ENCODE assay signal across 15 cellular contexts in genomic region chr2:102336502-102336945, GRCh38. TPM values are rescaled to one million over a fixed set of nuclear protein-coding genes. Genes with fewer than 3 reads are reported as not detected.
A peak's percentile ranks its signal among the peaks of the same experiment; 100 is the strongest.
DNase-seq lines count a peak whose midpoint lies in the region; ATAC-seq and TF ChIP-seq lines count a peak whose summit lies in the region.
"Had no signal": no experiment of that assay in that cellular context is flagged by ENCODE, and none has a peak within 500 bp of the region (broad histone marks: within the 10 kb centered on the region; RNA-seq: fewer than 3 reads in every experiment).

No MANE protein-coding gene starts in this region.

- no peak overlapping the region for H3K4ac ChIP-seq in neuronal stem cell (ENCODE audit: low read length)

- H3K27ac ChIP-seq in GM23248 (peak overlapping the region; percentile 39), gastroesophageal sphincter (peak overlapping the region in 1 of 4 donors; percentile 25), gastrocnemius medialis (peak overlapping the region in 3 of 4 donors; percentile 26 to 60 (median 38)), neuronal stem cell (replicated peaks; ENCODE audit: low read length) (no peak overlapping the region)
- H3K27ac ChIP-seq in effector memory CD4-positive, alpha-beta T cell (ENCODE audit: insufficient read depth, low read length, poor library complexity, severe bottlenecking): no peak overlapping the region
- H3K27ac ChIP-seq: SJCRH30 had no signal

- H4K8ac ChIP-seq in neuronal stem cell (ENCODE audit: low read depth, low read length): no peak overlapping the region

- H3K36me3 ChIP-seq in GM23248 (ENCODE audit: low read depth): no peaks in the 10 kb centered on the region
- no peaks in the 10 kb centered on the region for H3K36me3 ChIP-seq in adipocyte (ENCODE audit: control insufficient read depth, insufficient read depth, low read length, severe bottlenecking)
- no peaks in the 10 kb centered on the region for H3K36me3 ChIP-seq in gastroesophageal sphincter
- H3K36me3 ChIP-seq in gastrocnemius medialis: no peaks in the 10 kb centered on the region
- no peaks in the 10 kb centered on the region for H3K36me3 ChIP-seq in neuronal stem cell (replicated peaks in 1 of 2; ENCODE audit: control insufficient read depth in 2 of 2, insufficient read depth in 2 of 2, low read length in 2 of 2)
- no peaks in the 10 kb centered on the region for H3K36me3 ChIP-seq in effector memory CD4-positive, alpha-beta T cell (ENCODE audit: control insufficient read depth, insufficient read depth, low read length)
- H3K36me3 ChIP-seq: SJCRH30 had no signal

- no peak overlapping the region for H2BK120ac ChIP-seq in neuronal stem cell (ENCODE audit: low read depth, low read length)

- H3K9ac ChIP-seq in GM23248 (no peak overlapping the region), adipocyte (ENCODE audit: low read length) (peak overlapping the region; percentile 48), neuronal stem cell (ENCODE audit: low read depth, low read length, poor library complexity) (no peak overlapping the region)

- POLR2A ChIA-PET in activated CD4-positive, alpha-beta memory T cell treated with anti-CD3 and anti-CD28 coated beads, Interleukin-2, amount 10 ng/mL, durations not matched to agents 7 days and 5 days (lab: Charles Lee): interaction anchor here (1.1 kb wide), 1 partner anchor 83 kb away, joined by 4 read pairs; no protein-coding TSS in a partner anchor

- TF ChIP-seq CTCF in gastroesophageal sphincter (IDR thresholded peaks at IDR 0.05) (no peak), gastrocnemius medialis (IDR thresholded peaks at IDR 0.05 in 4 of 5, conservative IDR thresholded peaks at IDR 0.05 in 1 of 5) (no peak)

- no peak for TF ChIP-seq EP300 in gastroesophageal sphincter (IDR thresholded peaks at IDR 0.05)

- CTCF ChIA-PET in activated CD4-positive, alpha-beta memory T cell treated with anti-CD3 and anti-CD28 coated beads, Interleukin-2, amount 10 ng/mL, durations not matched to agents 7 days and 5 days (lab: Charles Lee): interaction anchor here (0.8 to 1.2 kb wide), 2 partner anchors 9 to 84 kb away, joined by 3 read pairs; no protein-coding TSS in a partner anchor

- H2BK12ac ChIP-seq in neuronal stem cell (ENCODE audit: low read length): no peak overlapping the region

- H3K14ac ChIP-seq in neuronal stem cell (ENCODE audit: low read length): no peak overlapping the region

- H3K27me3 ChIP-seq in GM23248 (replicated peaks; ENCODE audit: insufficient read depth) (no peaks in the 10 kb centered on the region), adipocyte (replicated peaks; ENCODE audit: control insufficient read depth, insufficient read depth, low read length) (no peaks in the 10 kb centered on the region), gastroesophageal sphincter (no peaks in the 10 kb centered on the region), gastrocnemius medialis (no peaks in the 10 kb centered on the region), neuronal stem cell (ENCODE audit: control insufficient read depth in 3 of 3, insufficient read depth in 3 of 3, low read depth in 1 of 3, low read length in 3 of 3) (no peaks in the 10 kb centered on the region)
- H3K27me3 ChIP-seq in effector memory CD4-positive, alpha-beta T cell (replicated peaks; ENCODE audit: control insufficient read depth, insufficient read depth, low read length, poor library complexity, severe bottlenecking): no peaks in the 10 kb centered on the region
- H3K27me3 ChIP-seq: SJCRH30 had no signal

- no peak overlapping the region for H3K18ac ChIP-seq in neuronal stem cell (ENCODE audit: low read length)

- no peaks in the 10 kb centered on the region for H3K36me3 Mint-ChIP-seq in activated CD4-positive, alpha-beta memory T cell treated with anti-CD3 and anti-CD28 coated beads, Interleukin-2, amount 10 ng/mL, durations not matched to agents 7 days and 5 days (ENCODE audit: low read depth)
- H3K36me3 Mint-ChIP-seq: activated CD8-positive, alpha-beta memory T cell treated with anti-CD3 and anti-CD28 coated beads, Interleukin-2, amount 10 ng/mL, durations not matched to agents 7 days and 5 days; activated naive CD4-positive, alpha-beta T cell treated with anti-CD3 and anti-CD28 coated beads, Interleukin-2, amount 10 ng/mL, durations not matched to agents 7 days and 5 days had no signal

- no peak overlapping the region for H2BK5ac ChIP-seq in neuronal stem cell (ENCODE audit: low read length)

- H3K9me3 Mint-ChIP-seq in activated CD4-positive, alpha-beta memory T cell treated with anti-CD3 and anti-CD28 coated beads, Interleukin-2, amount 10 ng/mL, durations not matched to agents 7 days and 5 days: peaks cover 3% of the 10 kb centered on the region
- H3K9me3 Mint-ChIP-seq: activated naive CD4-positive, alpha-beta T cell treated with anti-CD3 and anti-CD28 coated beads, Interleukin-2, amount 10 ng/mL, durations not matched to agents 7 days and 5 days; HFFc6 had no signal

- peak overlapping the region; percentile 29 for H3K4me2 ChIP-seq in GM23248 (ENCODE audit: unreplicated experiment)
- no peak overlapping the region for H3K4me2 ChIP-seq in neuronal stem cell (ENCODE audit: insufficient read depth, low read length, poor library complexity, severe bottlenecking)

- H4K20me1 ChIP-seq in GM23248 (ENCODE audit: insufficient read depth): no peaks in the 10 kb centered on the region

- no peak overlapping the region for H3K23ac ChIP-seq in neuronal stem cell (ENCODE audit: low read depth, low read length, poor library complexity)

- H2AFZ ChIP-seq in GM23248: no peak overlapping the region
- H2AFZ ChIP-seq in neuronal stem cell (ENCODE audit: low read length): no peak overlapping the region

- in situ Hi-C loops in GM23248 (cut with MboI): no loop called here
- in situ Hi-C loops in gastrocnemius medialis (cut with MboI; ENCODE audit: low sequenced_read_pairs in 4 of 4): no loop called here

- DNase-seq in GM23248: peak; percentile 51
- DNase-seq in adipocyte (ENCODE audit: low read depth): no peak
- peak in 1 of 2 donors; percentile 19 for DNase-seq in gastrocnemius medialis
- no peak for DNase-seq in activated CD4-positive, alpha-beta memory T cell treated with anti-CD3 and anti-CD28 coated beads, Interleukin-2, amount 10 ng/mL, durations not matched to agents 7 days and 5 days
- no peak for DNase-seq in neuronal stem cell (ENCODE audit: low spot score)
- no peak for DNase-seq in effector memory CD4-positive, alpha-beta T cell
- DNase-seq: activated CD8-positive, alpha-beta memory T cell treated with anti-CD3 and anti-CD28 coated beads, Interleukin-2, amount 10 ng/mL, durations not matched to agents 7 days and 5 days; activated naive CD4-positive, alpha-beta T cell treated with anti-CD3 and anti-CD28 coated beads, Interleukin-2, amount 10 ng/mL, durations not matched to agents 7 days and 5 days; DMS153; HFFc6; NCI-H187 treated with DMSO at 0.1 percent for 48 hours; NCI-H774; SJCRH30 had no signal

- H2BK15ac ChIP-seq in neuronal stem cell (ENCODE audit: low read length): no peak overlapping the region

- H3K4me1 ChIP-seq in GM23248 (ENCODE audit: insufficient read depth) (peaks cover 23% of the 10 kb centered on the region), adipocyte (ENCODE audit: control insufficient read depth, insufficient read depth, low read length) (peaks cover 20% of the 10 kb centered on the region), gastroesophageal sphincter (peaks cover 0 to 6% (median 0%) of the 10 kb centered on the region in 3 donors), gastrocnemius medialis (peaks cover 0 to 8% of the 10 kb centered on the region in 2 donors), neuronal stem cell (ENCODE audit: control insufficient read depth in 2 of 2, insufficient read depth in 1 of 2, low read depth in 1 of 2, low read length in 2 of 2) (no peaks in the 10 kb centered on the region)
- no peaks in the 10 kb centered on the region for H3K4me1 ChIP-seq in effector memory CD4-positive, alpha-beta T cell (ENCODE audit: control insufficient read depth, insufficient read depth, low read length, poor library complexity, severe bottlenecking)
- H3K4me1 ChIP-seq: SJCRH30 had no signal

- no peaks in the 10 kb centered on the region for H3K79me1 ChIP-seq in neuronal stem cell (ENCODE audit: low read depth, low read length)

- no peak overlapping the region for H3K27ac Mint-ChIP-seq in activated CD4-positive, alpha-beta memory T cell treated with anti-CD3 and anti-CD28 coated beads, Interleukin-2, amount 10 ng/mL, durations not matched to agents 7 days and 5 days
- H3K27ac Mint-ChIP-seq: activated CD8-positive, alpha-beta memory T cell treated with anti-CD3 and anti-CD28 coated beads, Interleukin-2, amount 10 ng/mL, durations not matched to agents 7 days and 5 days; activated naive CD4-positive, alpha-beta T cell treated with anti-CD3 and anti-CD28 coated beads, Interleukin-2, amount 10 ng/mL, durations not matched to agents 7 days and 5 days; HFFc6 had no signal

- H3K4me3 Mint-ChIP-seq in activated CD4-positive, alpha-beta memory T cell treated with anti-CD3 and anti-CD28 coated beads, Interleukin-2, amount 10 ng/mL, durations not matched to agents 7 days and 5 days: no peak overlapping the region
- H3K4me3 Mint-ChIP-seq: activated CD8-positive, alpha-beta memory T cell treated with anti-CD3 and anti-CD28 coated beads, Interleukin-2, amount 10 ng/mL, durations not matched to agents 7 days and 5 days; activated naive CD4-positive, alpha-beta T cell treated with anti-CD3 and anti-CD28 coated beads, Interleukin-2, amount 10 ng/mL, durations not matched to agents 7 days and 5 days; HFFc6 had no signal

- intact Hi-C loops in gastrocnemius medialis (cut with DNase I; ENCODE audit: low total_unique reads): no loop called here

- peaks cover 10% of the 10 kb centered on the region for H3K27me3 Mint-ChIP-seq in activated CD4-positive, alpha-beta memory T cell treated with anti-CD3 and anti-CD28 coated beads, Interleukin-2, amount 10 ng/mL, durations not matched to agents 7 days and 5 days

- peak; percentile 43 for ATAC-seq in gastroesophageal sphincter
- peak; percentile 39 to 49 for ATAC-seq in gastrocnemius medialis
- no peak for ATAC-seq in HG02759 (IDR thresholded peaks at IDR 0.05; ENCODE audit: unreplicated experiment)
- ATAC-seq: activated CD8-positive, alpha-beta memory T cell treated with anti-CD3 and anti-CD28 coated beads, Interleukin-2, amount 10 ng/mL, durations not matched to agents 7 days and 5 days had no signal

- H3F3A ChIP-seq in GM23248 (ENCODE audit: insufficient read depth): peaks cover 38% of the 10 kb centered on the region

- H3K4me3 ChIP-seq in GM23248 (no peak overlapping the region), adipocyte (ENCODE audit: low read length) (peak overlapping the region; percentile 70), gastroesophageal sphincter (no peak overlapping the region), gastrocnemius medialis (peak overlapping the region in 3 of 4 donors; percentile 12 to 19 (median 18)), neuronal stem cell (ENCODE audit: low read length in 2 of 2) (no peak overlapping the region)
- no peak overlapping the region for H3K4me3 ChIP-seq in effector memory CD4-positive, alpha-beta T cell (ENCODE audit: insufficient read depth, low read depth, low read length, poor library complexity, severe bottlenecking)
- H3K4me3 ChIP-seq: SJCRH30 had no signal

- no peak overlapping the region for H4K91ac ChIP-seq in neuronal stem cell (ENCODE audit: low read depth, low read length, poor library complexity)

- TF ChIP-seq POLR2A in gastroesophageal sphincter (IDR thresholded peaks at IDR 0.05) (no peak), gastrocnemius medialis (IDR thresholded peaks at IDR 0.05) (no peak)

- H3K9me2 ChIP-seq in GM23248 (ENCODE audit: insufficient read depth): no peaks in the 10 kb centered on the region

- H3K4me1 Mint-ChIP-seq in activated CD4-positive, alpha-beta memory T cell treated with anti-CD3 and anti-CD28 coated beads, Interleukin-2, amount 10 ng/mL, durations not matched to agents 7 days and 5 days: peaks cover 11% of the 10 kb centered on the region

- no peaks in the 10 kb centered on the region for H3K79me2 ChIP-seq in GM23248 (ENCODE audit: insufficient read depth)

- no peak overlapping the region for H2AK5ac ChIP-seq in neuronal stem cell (ENCODE audit: low read depth, low read length)

- H3K9me3 ChIP-seq in GM23248 (ENCODE audit: low read depth) (no peaks in the 10 kb centered on the region), adipocyte (ENCODE audit: control insufficient read depth, low read length) (no peaks in the 10 kb centered on the region), gastroesophageal sphincter (no peaks in the 10 kb centered on the region), gastrocnemius medialis (no peaks in the 10 kb centered on the region), neuronal stem cell (replicated peaks in 1 of 2; ENCODE audit: control insufficient read depth in 2 of 2, insufficient read depth in 1 of 2, low read depth in 1 of 2, low read length in 2 of 2) (no peaks in the 10 kb centered on the region)
- no peaks in the 10 kb centered on the region for H3K9me3 ChIP-seq in effector memory CD4-positive, alpha-beta T cell (ENCODE audit: control insufficient read depth, low read length)
- H3K9me3 ChIP-seq: SJCRH30 had no signal

- WGBS in GM23248 (ENCODE audit: low coverage in 1 of 2, low lambda C conversion rate in 2 of 2, missing lambda C conversion rate in 2 of 2), 2 experiments: 62 to 64% methylated on average over 3 of the region's 3 CpGs
- 71 to 81% methylated on average over 3 of the region's 3 CpGs for WGBS in gastroesophageal sphincter (ENCODE audit: low coverage in 1 of 2), 2 donors
- WGBS in neuronal stem cell (ENCODE audit: extremely low coverage in 2 of 2, insufficient read length in 2 of 2, insufficient replicate concordance in 1 of 2), 2 donors: no CpG with 5 or more reads among the region's 3 CpGs

RNA-seq across cellular contexts. Expression of gene IL18R1, which starts 19.1 kb away (rescaled TPM):
- total RNA-seq in GM23248 (2014; rRNA removed; shearing (Covaris generic)): 1.5 and 1.6 TPM in 2 replicates
- 1.1 and 2.1 TPM in 2 replicates for polyA plus RNA-seq in GM23248 (2016; fragmentation: Nextera tagmentation; extraction: Ambion mirVana)
- total RNA-seq in gastroesophageal sphincter (10 to 100 TPM in 1 of 4 donors, 1 to 10 TPM in 3; 2.1 to 14.9 (median 5.0) TPM), gastrocnemius medialis (1 to 10 TPM in 3 of 4 donors, under 1 TPM in 1; 0.36 to 2.8 (median 1.1) TPM)
- total RNA-seq in activated CD4-positive, alpha-beta memory T cell treated with anti-CD3 and anti-CD28 coated beads, Interleukin-2, amount 10 ng/mL, durations not matched to agents 7 days and 5 days: 10 to 100 TPM; 22.8 to 24.0 TPM
- polyA plus RNA-seq in neuronal stem cell (2013, experiment 1 of 2): 0.01 TPM
- 0.03 TPM for polyA plus RNA-seq in neuronal stem cell (2013, experiment 2 of 2)
- total RNA-seq: HFFc6, SJCRH30 had no signal

RNA-seq across cellular contexts. Expression of gene IL1RL1, which starts 25.2 kb away (rescaled TPM):
- total RNA-seq in GM23248 (2014; rRNA removed; shearing (Covaris generic)): not detected in 2 replicates
- polyA plus RNA-seq in GM23248 (2016; fragmentation: Nextera tagmentation; extraction: Ambion mirVana): 0.13 and 0.35 TPM in 2 replicates
- 10 to 100 TPM in 1 of 4 donors, 1 to 10 TPM in 3; 7.1 to 22.6 (median 8.1) TPM for total RNA-seq in gastroesophageal sphincter
- total RNA-seq in gastrocnemius medialis: 1 to 10 TPM in 3 of 4 donors, under 1 TPM in 1; 0.82 to 6.8 (median 2.7) TPM
- total RNA-seq in activated CD4-positive, alpha-beta memory T cell treated with anti-CD3 and anti-CD28 coated beads, Interleukin-2, amount 10 ng/mL, durations not matched to agents 7 days and 5 days: under 1 TPM; 0.58 to 0.71 TPM
- polyA plus RNA-seq in neuronal stem cell (2013, experiment 1 of 2): not detected
- polyA plus RNA-seq in neuronal stem cell (2013, experiment 2 of 2): not detected
- total RNA-seq: HFFc6, SJCRH30 had no signal

Comparison
In these comparisons a context has a peak if more than half of its experiments do, and no peak if none do; other contexts are left out.
1. H3K27ac ChIP-seq: peak in GM23248 (single experiment) and gastrocnemius medialis (3 of 4); none in neuronal stem cell (single experiment) and effector memory CD4-positive, alpha-beta T cell (single experiment).
2. H3K4me3 ChIP-seq: peak in adipocyte (single experiment) and gastrocnemius medialis (3 of 4); none in GM23248 (single experiment), gastroesophageal sphincter (0 of 2), neuronal stem cell (0 of 2) and effector memory CD4-positive, alpha-beta T cell (single experiment).